In the genomic region with DNA sequence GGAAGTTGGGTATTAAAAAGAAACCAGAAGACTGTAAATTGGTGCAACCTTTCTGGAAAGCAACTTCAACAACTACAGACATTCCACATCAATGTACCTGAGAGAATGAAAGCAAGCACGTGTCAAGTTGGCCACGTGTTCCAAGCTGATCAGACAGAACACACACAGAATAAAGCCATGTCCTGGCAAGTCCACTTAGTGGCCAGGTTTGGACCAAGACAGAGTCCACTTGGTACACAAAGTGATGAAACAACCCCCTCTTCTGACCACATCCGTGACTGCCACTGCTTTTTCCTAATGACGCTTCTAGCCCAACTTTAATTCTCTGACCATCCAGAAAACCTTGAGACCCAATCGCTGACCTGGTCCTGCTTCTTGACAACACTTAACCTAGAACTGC, we compare ENCODE assay signal across 9 cellular contexts.
A peak's percentile ranks its signal among the peaks of the same experiment; 100 is the strongest.
DNase-seq lines count a peak whose midpoint lies in the region; ATAC-seq and TF ChIP-seq lines count a peak whose summit lies in the region.
"Had no signal": no experiment of that assay in that cellular context is flagged by ENCODE, and none has a peak within 500 bp of the region (broad histone marks: within the 10 kb centered on the region; RNA-seq: fewer than 3 reads in every experiment).

No MANE protein-coding gene starts in this region.

- no peaks in the 10 kb centered on the region for H4K20me1 ChIP-seq in PC-3 (ENCODE audit: low read length)

- no peaks in the 10 kb centered on the region for H3K36me3 ChIP-seq in PC-3 (ENCODE audit: low read depth, low read length)
- H3K36me3 ChIP-seq: neutrophil had no signal

- no peak overlapping the region for H3K4me3 ChIP-seq in PC-3 (ENCODE audit: low read length)
- H3K4me3 ChIP-seq in fibroblast of the aortic adventitia (ENCODE audit: low read depth, low read length): no peak overlapping the region

- no peak overlapping the region for H3K27ac ChIP-seq in PC-3 (ENCODE audit: low read length)
- H3K27ac ChIP-seq: neutrophil had no signal

- no peaks in the 10 kb centered on the region for H3K79me2 ChIP-seq in PC-3 (ENCODE audit: low read length)

- H3K9me3 ChIP-seq in PC-3 (ENCODE audit: low read length): no peaks in the 10 kb centered on the region
- H3K9me3 ChIP-seq: neutrophil had no signal

- H2AFZ ChIP-seq in PC-3 (ENCODE audit: low read length): no peak overlapping the region

- H3K27me3 ChIP-seq in PC-3 (ENCODE audit: low read length): no peaks in the 10 kb centered on the region

- no TSS peak for BruUV-seq in PC-3 (replicated peaks; lab: Mats Ljungman, UMichigan)

- no peak overlapping the region for H3K4me2 ChIP-seq in PC-3 (ENCODE audit: low read length)

- DNase-seq in DMS53 (lab: John Stamatoyannopoulos, UW) (peak; percentile 51), DMS53 treated with DMSO at 0.1 percent for 48 hours (lab: John Stamatoyannopoulos, UW; ENCODE audit: unreplicated experiment) (no peak), PC-3 (peak; percentile 59), fibroblast of the aortic adventitia (ENCODE audit: low read depth) (peak; percentile 79), retina (peak; percentile 34), kidney glomerular epithelial cell (lab: John Stamatoyannopoulos, UW) (no peak)

- peaks cover 16% of the 10 kb centered on the region for H3K4me1 ChIP-seq in PC-3 (ENCODE audit: insufficient read depth, low read length)

- H3F3A ChIP-seq in PC-3 (ENCODE audit: low read length, unreplicated experiment): no peaks in the 10 kb centered on the region

- CTCF ChIA-PET in PC-3 (lab: Charles Lee): interaction anchor here (0.6 to 1.4 kb wide), 4 partner anchors 30 to 374 kb away, joined by 3 to 12 read pairs (median 4); no protein-coding TSS in a partner anchor

- TF ChIP-seq CTCF in PC-3 (conservative IDR thresholded peaks at IDR 0.05; ENCODE audit: low read depth, low read length) (peak; percentile 72), fibroblast of the aortic adventitia (IDR thresholded peaks at IDR 0.05; ENCODE audit: insufficient read depth, low read length) (peak; percentile 64)

- H3K9ac ChIP-seq in PC-3 (ENCODE audit: low read length): no peak overlapping the region

- H3K9me2 ChIP-seq in PC-3 (replicated peaks; ENCODE audit: low read length): no peaks in the 10 kb centered on the region

- ATAC-seq in PC-3: peak; percentile 43
- ATAC-seq in esophagus mucosa: no peak
- ATAC-seq in HG03108 (IDR thresholded peaks at IDR 0.05; ENCODE audit: unreplicated experiment): no peak

- POLR2A ChIA-PET in PC-3 (lab: Charles Lee; ENCODE audit: unreplicated experiment): no interaction called here

- intact Hi-C loops in PC-3 (cut with micrococcal nuclease): loop anchor here (1.0 kb wide), 2 partner anchors 77 to 244 kb away; no protein-coding TSS in a partner anchor

Comparison
In these comparisons a context has a peak if more than half of its experiments do, and no peak if none do; other contexts are left out.
1. DNase-seq: peak in DMS53 (single experiment), PC-3 (single experiment), fibroblast of the aortic adventitia (single experiment) and retina (single experiment); none in DMS53 treated with DMSO at 0.1 percent for 48 hours (single experiment) and kidney glomerular epithelial cell (single experiment).